In genomic region chr12:132286912-132287311, GRCh38 we compare ENCODE assay signal across 1 cellular context.
TF ChIP-seq lines count a peak whose summit lies in the region.

No MANE protein-coding gene starts in this region.

TF ChIP-seq in K562, 482 proteins besides CTCF, POLR2A, EP300 and RAD21:
- no peak for TF ChIP-seq HOXB6 (CRISPR knock-in tag; IDR thresholded peaks at IDR 0.05; ENCODE audit: borderline replicate concordance)
- TF ChIP-seq ZNF263 (CRISPR knock-in tag; IDR thresholded peaks at IDR 0.05; ENCODE audit: borderline replicate concordance): no peak
- peak; percentile 56 for TF ChIP-seq FOSL1 (tag; conservative IDR thresholded peaks at IDR 0.05)
- no peak for TF ChIP-seq ATF2 (CRISPR knock-in tag; IDR thresholded peaks at IDR 0.05)
- 0 out of 2 replicates have a peak, but pooled peaks have one; percentile 21 for TF ChIP-seq CEBPG (CRISPR knock-in tag; IDR thresholded peaks at IDR 0.05)
- peak in 1 of 2 experiments; percentile 82; a peak in 2 of 4 replicates for TF ChIP-seq CEBPG (tag; conservative IDR thresholded peaks at IDR 0.05 in 1 of 2, IDR thresholded peaks at IDR 0.05 in 1 of 2)
- peak; percentile 26; the same call in 1 of the 2 replicates for TF ChIP-seq VEZF1 (CRISPR knock-in tag; IDR thresholded peaks at IDR 0.05)
- TF ChIP-seq ATF3 (IDR thresholded peaks at IDR 0.05): peak; percentile 56
- no peak for TF ChIP-seq ATF3 (CRISPR knock-in tag; conservative IDR thresholded peaks at IDR 0.05)
- TF ChIP-seq POLR2B (IDR thresholded peaks at IDR 0.05; ENCODE audit: low read depth, partially characterized antibody): no peak
- TF ChIP-seq CEBPB (tag; IDR thresholded peaks at IDR 0.05): peak; percentile 71
- no peak for TF ChIP-seq PHB2 (IDR thresholded peaks at IDR 0.05; ENCODE audit: low read depth)
